In the genomic region with DNA sequence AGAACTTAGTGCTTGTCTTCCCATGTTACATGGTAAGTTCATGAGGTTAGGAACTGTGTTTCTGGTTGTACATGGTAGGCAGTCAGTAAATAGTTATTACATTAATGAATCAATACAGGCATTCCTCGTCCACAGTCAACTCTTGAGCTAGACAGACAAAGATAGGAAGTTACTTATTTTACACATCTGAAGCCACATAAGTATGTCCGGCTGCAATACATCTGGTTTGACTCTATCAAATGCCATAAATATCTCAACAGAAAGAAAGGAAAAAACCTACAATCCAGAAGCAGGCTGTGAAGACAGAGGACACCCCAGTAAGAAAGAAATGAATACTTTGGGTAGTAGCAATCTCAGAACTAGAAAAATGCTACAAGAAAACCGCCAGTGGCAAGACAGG, we compare ENCODE assay signal across 11 cellular contexts.
DNase-seq lines count a peak whose midpoint lies in the region; ATAC-seq and TF ChIP-seq lines count a peak whose summit lies in the region.
"Had no signal": no experiment of that assay in that cellular context is flagged by ENCODE, and none has a peak within 500 bp of the region (broad histone marks: within the 10 kb centered on the region; RNA-seq: fewer than 3 reads in every experiment).

No MANE protein-coding gene starts in this region.

- no peaks in the 10 kb centered on the region for H3K9me3 Mint-ChIP-seq in MCF 10A (ENCODE audit: unreplicated experiment)
- H3K9me3 Mint-ChIP-seq in T-cell = no peaks in the 10 kb centered on the region

- TF ChIP-seq POLR2A in prostate gland (IDR thresholded peaks at IDR 0.05) = no peak

- H3K4me3 Mint-ChIP-seq in MCF 10A (ENCODE audit: unreplicated experiment) = no peak overlapping the region
- H3K4me3 Mint-ChIP-seq in T-cell = peak overlapping the region; percentile 56 to 73 (median 61)

- in situ Hi-C loops in mammary epithelial cell (cut with MboI; ENCODE audit: low sequenced_read_pairs in 2 of 2) = no loop called here

- H3K36me3 Mint-ChIP-seq in MCF 10A (ENCODE audit: insufficient read depth, unreplicated experiment) (peaks cover 6% of the 10 kb centered on the region), T-cell (peaks cover 3% of the 10 kb centered on the region)

- TF ChIP-seq CTCF in MCF 10A (IDR thresholded peaks at IDR 0.05; ENCODE audit: unreplicated experiment) = no peak
- TF ChIP-seq CTCF in mammary epithelial cell (conservative IDR thresholded peaks at IDR 0.05 in 1 of 2, IDR thresholded peaks at IDR 0.05 in 1 of 2; ENCODE audit: extremely low read depth in 1 of 2, insufficient read depth in 1 of 2, low read depth in 1 of 2, low read length in 2 of 2) = no peak
- TF ChIP-seq CTCF in fibroblast of villous mesenchyme (IDR thresholded peaks at IDR 0.05; ENCODE audit: insufficient read depth, low read depth, low read length) = no peak
- TF ChIP-seq CTCF in upper lobe of right lung (IDR thresholded peaks at IDR 0.05) = no peak
- TF ChIP-seq CTCF in prostate gland (IDR thresholded peaks at IDR 0.05) = no peak

- H3K4me3 ChIP-seq in mammary epithelial cell (replicated peaks in 1 of 3; ENCODE audit: insufficient read depth in 1 of 3, low read depth in 2 of 3, low read length in 3 of 3) = no peak overlapping the region
- no peak overlapping the region for H3K4me3 ChIP-seq in fibroblast of villous mesenchyme (ENCODE audit: low read depth, low read length)
- no peak overlapping the region for H3K4me3 ChIP-seq in upper lobe of right lung
- no peak overlapping the region for H3K4me3 ChIP-seq in prostate gland

- CTCF ChIA-PET in MCF 10A (lab: Yijun Ruan, JAX) (interaction anchor here (0.7 kb wide), 1 partner anchor 41 kb away, joined by 4 read pairs; no protein-coding TSS in a partner anchor), mammary epithelial cell (lab: Charles Lee; ENCODE audit: low non-redundant PET) (interaction anchor here (0.6 kb wide), 1 partner anchor 13 kb away, joined by 4 read pairs; no protein-coding TSS in a partner anchor), T-cell (lab: Charles Lee) (interaction anchor here in 1 of 2 donors (1.1 to 2.7 kb wide), 2 partner anchors 85 to 87 kb away, joined by 3 to 13 read pairs; a partner anchor contains a TSS)

- H3K27me3 Mint-ChIP-seq in MCF 10A (ENCODE audit: insufficient read depth, unreplicated experiment) (no peaks in the 10 kb centered on the region), T-cell (no peaks in the 10 kb centered on the region)

- dilution Hi-C loops in mammary epithelial cell (cut with HindIII; ENCODE audit: low sequenced_read_pairs) = loop anchor here (5.0 kb wide), 2 partner anchors 69 to 81 kb away; no protein-coding TSS in a partner anchor

- H3K27ac ChIP-seq in mammary epithelial cell (ENCODE audit: insufficient read depth, low read depth, low read length) = no peak overlapping the region
- peak overlapping the region; percentile 71 for H3K27ac ChIP-seq in upper lobe of right lung
- H3K27ac ChIP-seq in prostate gland = no peak overlapping the region

- DNase-seq in MCF 10A (ENCODE audit: unreplicated experiment) (no peak), mammary epithelial cell (no peak), T-cell (no peak), fibroblast of villous mesenchyme (ENCODE audit: low read depth) (peak; percentile 64), upper lobe of right lung (no peak), prostate gland (ENCODE audit: low spot score) (no peak), NCI-H1105 (lab: John Stamatoyannopoulos, UW) (no peak)
- DNase-seq in stimulated activated CD4-positive, alpha-beta T cell treated with anti-CD3 and anti-CD28 coated beads, Interleukin-2, amount 100 ng/mL, for 24 hours = no peak
- DNase-seq: BE2C, midbrain, NCI-H446 had no signal

- H3K27ac Mint-ChIP-seq in MCF 10A (ENCODE audit: low read depth, unreplicated experiment) (peak overlapping the region; percentile 67), T-cell (peak overlapping the region; percentile 100)

- H2AFZ ChIP-seq in mammary epithelial cell (ENCODE audit: low read depth, low read length) = no peak overlapping the region

- no peak overlapping the region for H3K4me2 ChIP-seq in mammary epithelial cell (ENCODE audit: insufficient read depth, low read depth, low read length)

- H3K4me1 Mint-ChIP-seq in MCF 10A (ENCODE audit: insufficient read depth, unreplicated experiment) (peaks cover 62% of the 10 kb centered on the region), T-cell (peaks cover 93 to 97% (median 96%) of the 10 kb centered on the region in 3 donors)

- H3K79me2 ChIP-seq in mammary epithelial cell (ENCODE audit: insufficient read depth, low read length) = peaks cover 41% of the 10 kb centered on the region

- BruUV-seq in MCF 10A (replicated peaks; lab: Mats Ljungman, UMichigan) (no TSS peak), mammary epithelial cell (replicated peaks; lab: Mats Ljungman, UMichigan) (no TSS peak)

- H3K4me1 ChIP-seq in mammary epithelial cell (ENCODE audit: insufficient read depth, low read length) (peaks cover 47% of the 10 kb centered on the region), upper lobe of right lung (peaks cover 65% of the 10 kb centered on the region), prostate gland (replicated peaks) (no peaks in the 10 kb centered on the region)

- H4K20me1 ChIP-seq in mammary epithelial cell (ENCODE audit: insufficient read depth, low read length) = no peaks in the 10 kb centered on the region

- H3K27me3 ChIP-seq in mammary epithelial cell (ENCODE audit: insufficient read depth, low read length) (no peaks in the 10 kb centered on the region), upper lobe of right lung (no peaks in the 10 kb centered on the region), prostate gland (replicated peaks; ENCODE audit: insufficient read depth) (no peaks in the 10 kb centered on the region)
- H3K27me3 ChIP-seq: BE2C had no signal

- 77% methylated on average over 3 of the region's 3 CpGs for WGBS in mammary epithelial cell (ENCODE audit: low coverage, missing lambda C conversion rate)
- WGBS in prostate gland = 72% methylated on average over 3 of the region's 3 CpGs

- no peaks in the 10 kb centered on the region for H3K9me3 ChIP-seq in mammary epithelial cell (replicated peaks; ENCODE audit: insufficient read depth, low read length)
- H3K9me3 ChIP-seq in upper lobe of right lung = no peaks in the 10 kb centered on the region
- no peaks in the 10 kb centered on the region for H3K9me3 ChIP-seq in prostate gland
- H3K9me3 ChIP-seq: BE2C had no signal

- no peak overlapping the region for H3K9ac ChIP-seq in mammary epithelial cell (ENCODE audit: insufficient read depth, low read length)

- intact Hi-C loops in MCF 10A (cut with micrococcal nuclease) = no loop called here
- intact Hi-C loops in mammary epithelial cell (cut with micrococcal nuclease) = no loop called here
- intact Hi-C loops in upper lobe of right lung (cut with DNase I) = no loop called here
- intact Hi-C loops in prostate gland (cut with DNase I) = no loop called here

- no peak for ATAC-seq in T-cell (replicated peaks in 1 of 4)
- no peak for ATAC-seq in upper lobe of right lung

- H3K36me3 ChIP-seq in mammary epithelial cell (ENCODE audit: insufficient read depth, low read length) = no peaks in the 10 kb centered on the region
- no peaks in the 10 kb centered on the region for H3K36me3 ChIP-seq in upper lobe of right lung
- no peaks in the 10 kb centered on the region for H3K36me3 ChIP-seq in prostate gland

- POLR2A ChIA-PET in MCF 10A (lab: Yijun Ruan, JAX) (interaction anchor here (0.6 to 1.2 kb wide), 4 partner anchors 13 to 335 kb away, joined by 3 to 4 read pairs (median 3); no protein-coding TSS in a partner anchor), T-cell (lab: Charles Lee) (interaction anchor here (0.6 to 1.5 kb wide), 6 partner anchors 11 to 86 kb away, joined by 3 to 8 read pairs (median 4); a partner anchor contains a TSS)
